Comparison of ENCODE assay signal across 18 cellular contexts in genomic region chr17:49604314-49604869, GRCh38. TPM values are rescaled to one million over a fixed set of nuclear protein-coding genes. Genes with fewer than 3 reads are reported as not detected.
A peak's percentile ranks its signal among the peaks of the same experiment; 100 is the strongest.
DNase-seq lines count a peak whose midpoint lies in the region; ATAC-seq, FAIRE-seq and TF ChIP-seq lines count a peak whose summit lies in the region.
"Had no signal": no experiment of that assay in that cellular context is flagged by ENCODE, and none has a peak within 500 bp of the region (broad histone marks: within the 10 kb centered on the region; RNA-seq: fewer than 3 reads in every experiment).

No MANE protein-coding gene starts in this region.

- ATAC-seq in right lobe of liver (peak in 3 of 4 donors; percentile 16 to 27 (median 20)), SK-N-SH treated with all-trans-retinoic acid at 6 μM for 48 hours (no peak), GM18861 (IDR thresholded peaks at IDR 0.05; ENCODE audit: unreplicated experiment) (no peak)
- ATAC-seq: Panc1 had no signal

- peaks cover 8 to 20% of the 10 kb centered on the region in 2 donors for H3K4me1 ChIP-seq in ascending aorta
- no peaks in the 10 kb centered on the region for H3K4me1 ChIP-seq in right lobe of liver
- peaks cover 8% of the 10 kb centered on the region for H3K4me1 ChIP-seq in testis
- H3K4me1 ChIP-seq: BE2C had no signal

- TF ChIP-seq POLR2A in right lobe of liver (IDR thresholded peaks at IDR 0.05), result no peak
- TF ChIP-seq POLR2A in testis (IDR thresholded peaks at IDR 0.05), result no peak

- H3K27me3 ChIP-seq in ascending aorta (no peaks in the 10 kb centered on the region), right lobe of liver (no peaks in the 10 kb centered on the region), testis (no peaks in the 10 kb centered on the region)
- H3K27me3 ChIP-seq: BE2C, MG63 had no signal

- H3K4me3 ChIP-seq in ascending aorta (no peak overlapping the region), right lobe of liver (no peak overlapping the region), testis (no peak overlapping the region)
- H3K4me3 ChIP-seq: MG63 had no signal

- TF ChIP-seq CTCF in ascending aorta (IDR thresholded peaks at IDR 0.05) (no peak), right lobe of liver (IDR thresholded peaks at IDR 0.05) (no peak), testis (IDR thresholded peaks at IDR 0.05) (no peak), D721Med (IDR thresholded peaks at IDR 0.05; ENCODE audit: insufficient read depth, missing control alignments) (no peak)

- H3K9me3 ChIP-seq in ascending aorta (no peaks in the 10 kb centered on the region), right lobe of liver (no peaks in the 10 kb centered on the region), testis (no peaks in the 10 kb centered on the region)
- H3K9me3 ChIP-seq: BE2C, MG63 had no signal

- H3K36me3 ChIP-seq in ascending aorta (peaks cover 58 to 65% of the 10 kb centered on the region in 2 donors), right lobe of liver (peaks cover 0 to 61% (median 24%) of the 10 kb centered on the region in 4 donors), testis (ENCODE audit: low read depth, missing control alignments) (no peaks in the 10 kb centered on the region)

- no peak for DNase-seq in HTR-8/SVneo (ENCODE audit: insufficient read length, low spot score)
- no peak for DNase-seq in ascending aorta (ENCODE audit: low spot score in 2 of 2)
- DNase-seq in right lobe of liver, result no peak
- DNase-seq in testis, result no peak
- no peak for DNase-seq in D721Med (ENCODE audit: insufficient read length, low spot score)
- DNase-seq: BE2C; CD8-positive, alpha-beta memory T cell; GOT3; KG1; MG63; NCI-H1105; NCI-H187 treated with DMSO at 0.1 percent for 48 hours; NCI-H510A; SHP77 treated with DMSO at 0.1 percent for 48 hours had no signal

- intact Hi-C loops in ascending aorta (cut with DNase I), result no loop called here
- intact Hi-C loops in right lobe of liver (cut with DNase I), result no loop called here
- intact Hi-C loops in testis (cut with DNase I; ENCODE audit: low total_unique reads), result no loop called here

- WGBS in right lobe of liver (ENCODE audit: insufficient coverage, low coverage, low lambda C conversion rate, missing lambda C conversion rate), result 85% methylated on average over 7 of the region's 7 CpGs
- 88 to 93% methylated on average over 7 of the region's 7 CpGs for WGBS in testis, 2 donors

- FAIRE-seq in HTR-8/SVneo (lab: Jason Lieb, UNC) (peak; percentile 31), D721Med (lab: Jason Lieb, UNC) (no peak)

- H3K27ac ChIP-seq in ascending aorta (peak overlapping the region; percentile 21 to 59), right lobe of liver (no peak overlapping the region), testis (peak overlapping the region; percentile 9 to 38)

TF ChIP-seq in SK-N-SH treated with all-trans-retinoic acid at 6 μM for 48 hours, 23 proteins besides CTCF, POLR2A, EP300 and RAD21 (continues in another document):
- TF ChIP-seq BACH2 (CRISPR knock-in tag; IDR thresholded peaks at IDR 0.05; ENCODE audit: borderline replicate concordance), result no peak
- no peak for TF ChIP-seq TCF4 (CRISPR knock-in tag; IDR thresholded peaks at IDR 0.05; ENCODE audit: borderline replicate concordance)
- TF ChIP-seq ISL1 (CRISPR knock-in tag; IDR thresholded peaks at IDR 0.05), result no peak
- no peak for TF ChIP-seq ZFP3 (CRISPR knock-in tag; IDR thresholded peaks at IDR 0.05)
- TF ChIP-seq CSRNP3 (CRISPR knock-in tag; IDR thresholded peaks at IDR 0.05), result no peak
- TF ChIP-seq GLIS3 (CRISPR knock-in tag; IDR thresholded peaks at IDR 0.05), result no peak
- no peak for TF ChIP-seq ZC3H10 (CRISPR knock-in tag; IDR thresholded peaks at IDR 0.05)
- no peak for TF ChIP-seq OSR1 (CRISPR knock-in tag; IDR thresholded peaks at IDR 0.05)
- no peak for TF ChIP-seq TOX (CRISPR knock-in tag; IDR thresholded peaks at IDR 0.05; ENCODE audit: borderline replicate concordance)
- TF ChIP-seq ZFP30 (CRISPR knock-in tag; IDR thresholded peaks at IDR 0.05), result no peak
- no peak for TF ChIP-seq SNAI2 (CRISPR knock-in tag; IDR thresholded peaks at IDR 0.05)
- TF ChIP-seq POU6F1 (CRISPR knock-in tag; IDR thresholded peaks at IDR 0.05; ENCODE audit: borderline replicate concordance, low read depth), result no peak
- TF ChIP-seq ESRRG (CRISPR knock-in tag; IDR thresholded peaks at IDR 0.05), result no peak
- no peak for TF ChIP-seq CREB5 (CRISPR knock-in tag; IDR thresholded peaks at IDR 0.05; ENCODE audit: low read depth)
- no peak for TF ChIP-seq CSDC2 (CRISPR knock-in tag; IDR thresholded peaks at IDR 0.05)
- TF ChIP-seq PATZ1 (CRISPR knock-in tag; IDR thresholded peaks at IDR 0.05; ENCODE audit: borderline replicate concordance), result no peak

RNA-seq across cellular contexts. Expression of gene NXPH3, which starts 28.7 kb away (rescaled TPM):
- total RNA-seq in ascending aorta, result 30.3 TPM
- under 1 TPM in 5 of 6 experiments, not detected in 1; 0.09 to 0.43 (median 0.21) TPM for total RNA-seq in right lobe of liver
- 1 to 10 TPM; 4.1 to 5.6 TPM for total RNA-seq in testis
- 5.8 TPM for polyA plus RNA-seq in testis (ENCODE audit: insufficient read depth, low read depth, low replicate concordance)
- total RNA-seq: Daoy had no signal
- polyA plus RNA-seq: CD8-positive, alpha-beta memory T cell had no signal

Comparison
In these comparisons a context has a peak if more than half of its experiments do, and no peak if none do; other contexts are left out.
1. H3K27ac ChIP-seq: peak in ascending aorta (2 of 2) and testis (2 of 2); none in right lobe of liver (0 of 3).
2. ATAC-seq: peak in right lobe of liver (3 of 4); none in SK-N-SH treated with all-trans-retinoic acid at 6 μM for 48 hours (single experiment) and GM18861 (single experiment).